Comparison of ENCODE assay signal across 17 cellular contexts in the genomic region with DNA sequence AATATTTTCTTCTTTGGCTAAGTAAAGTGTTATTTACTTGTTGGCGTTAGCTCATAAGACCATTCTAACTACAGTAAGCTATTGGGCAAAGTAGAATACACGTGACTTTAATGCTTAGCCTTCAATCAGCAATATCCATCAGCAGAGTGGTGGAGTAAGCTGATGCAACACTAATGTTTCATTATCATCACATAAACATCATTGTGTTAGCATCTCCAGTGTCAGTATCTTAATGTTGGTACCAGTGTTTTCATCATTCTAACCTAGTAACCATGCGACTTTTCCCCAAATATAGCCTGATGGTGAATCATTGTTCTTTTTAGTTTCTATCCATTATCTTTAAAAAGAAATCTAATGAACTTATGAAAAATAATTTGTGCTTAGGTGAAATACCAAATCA. TPM values are rescaled to one million over a fixed set of nuclear protein-coding genes. Genes with fewer than 3 reads are reported as not detected.
DNase-seq lines count a peak whose midpoint lies in the region; ATAC-seq and TF ChIP-seq lines count a peak whose summit lies in the region.
"Had no signal": no experiment of that assay in that cellular context is flagged by ENCODE, and none has a peak within 500 bp of the region (broad histone marks: within the 10 kb centered on the region; RNA-seq: fewer than 3 reads in every experiment).

No MANE protein-coding gene starts in this region.

- no peak for ATAC-seq in GM18517 (IDR thresholded peaks at IDR 0.05; ENCODE audit: unreplicated experiment)
- no peak for ATAC-seq in GM18858 (IDR thresholded peaks at IDR 0.05; ENCODE audit: unreplicated experiment)
- ATAC-seq: gastrocnemius medialis had no signal

- no peaks in the 10 kb centered on the region for H3K36me3 ChIP-seq in osteoblast (ENCODE audit: insufficient read depth, low read length)
- H3K36me3 ChIP-seq: BLaER1, gastrocnemius medialis had no signal

- TF ChIP-seq CTCF in osteoblast (IDR thresholded peaks at IDR 0.05; ENCODE audit: extremely low read depth, low read depth, low read length) = no peak

- H3K4me1 ChIP-seq in osteoblast (ENCODE audit: insufficient read depth, low read length) = peaks cover 16% of the 10 kb centered on the region
- H3K4me1 ChIP-seq: BLaER1, gastrocnemius medialis had no signal

- peak; percentile 3 for DNase-seq in EL
- DNase-seq in NCI-H460 (ENCODE audit: extremely low read depth, low read depth) = peak; percentile 15
- peak; percentile 13 for DNase-seq in dermis blood vessel endothelial cell
- no peak for DNase-seq in osteoblast (ENCODE audit: insufficient read length, low spot score, missing footprints)
- no peak for DNase-seq in stimulated activated CD4-positive, alpha-beta T cell treated with anti-CD3 and anti-CD28 coated beads, Interleukin-12 subunit alpha, Interleukin-12 subunit beta, amount 100 ng/mL, for 4 hours
- no peak for DNase-seq in cerebellum (ENCODE audit: low spot score)
- DNase-seq: activated CD8-positive, alpha-beta memory T cell treated with anti-CD3 and anti-CD28 coated beads, Interleukin-2, amount 50 U/mL, for 4 hours; gastrocnemius medialis; islet precursor cell; MM.1S; NCI-H2081 treated with DMSO at 0.1 percent for 48 hours; stimulated activated CD4-positive, alpha-beta T cell treated with anti-CD3 and anti-CD28 coated beads, Interleukin-2, amount 100 ng/mL, for 24 hours had no signal

- no peaks in the 10 kb centered on the region for H3K79me2 ChIP-seq in osteoblast (ENCODE audit: insufficient read depth, low read length)

- peak overlapping the region; percentile 49 for H3K27ac ChIP-seq in osteoblast (ENCODE audit: low read depth, low read length)
- H3K27ac ChIP-seq: BLaER1, SK-N-MC, VCaP had no signal

- no peaks in the 10 kb centered on the region for H3K27me3 ChIP-seq in osteoblast (ENCODE audit: insufficient read depth, low read length)
- H3K27me3 ChIP-seq: gastrocnemius medialis had no signal

- H2AFZ ChIP-seq in osteoblast (ENCODE audit: low read length) = no peak overlapping the region

- no peaks in the 10 kb centered on the region for H4K20me1 ChIP-seq in osteoblast (ENCODE audit: insufficient read depth, low read length)

- H3K4me3 ChIP-seq in osteoblast (ENCODE audit: insufficient read depth, low read length) = no peak overlapping the region
- H3K4me3 ChIP-seq: BLaER1, gastrocnemius medialis, SK-N-MC had no signal

- no peaks in the 10 kb centered on the region for H3K9me3 ChIP-seq in osteoblast (ENCODE audit: low read depth, low read length)
- H3K9me3 ChIP-seq: BLaER1, gastrocnemius medialis had no signal

- peak overlapping the region; percentile 37 for H3K4me2 ChIP-seq in osteoblast (ENCODE audit: insufficient read depth, low read length)
- H3K4me2 ChIP-seq: BLaER1 had no signal

RNA-seq across cellular contexts. Expression of a gene that starts 48.5 kb away (rescaled TPM):
- 36.2 and 43.8 TPM in 2 replicates for total RNA-seq in NCI-H460 (2014; rRNA removed; shearing (Covaris generic))
- polyA plus RNA-seq in NCI-H460 (2014; cell fraction: nucleus; rRNA removed) = 9.0 and 10.9 TPM in 2 replicates
- total RNA-seq in dermis blood vessel endothelial cell = 9.7 and 13.2 TPM in 2 replicates
- 9.1 and 10.5 TPM in 2 replicates for total RNA-seq in osteoblast
- 10.2 TPM for total RNA-seq in cerebellum

Comparison
In these comparisons a context has a peak if more than half of its experiments do, and no peak if none do; other contexts are left out.
1. DNase-seq: peak in EL (single experiment), NCI-H460 (single experiment) and dermis blood vessel endothelial cell (single experiment); none in osteoblast (single experiment), stimulated activated CD4-positive, alpha-beta T cell treated with anti-CD3 and anti-CD28 coated beads, Interleukin-12 subunit alpha, Interleukin-12 subunit beta, amount 100 ng/mL, for 4 hours (single experiment) and cerebellum (single experiment).